1 cellular context compared by ENCODE assay signal in the genomic region with DNA sequence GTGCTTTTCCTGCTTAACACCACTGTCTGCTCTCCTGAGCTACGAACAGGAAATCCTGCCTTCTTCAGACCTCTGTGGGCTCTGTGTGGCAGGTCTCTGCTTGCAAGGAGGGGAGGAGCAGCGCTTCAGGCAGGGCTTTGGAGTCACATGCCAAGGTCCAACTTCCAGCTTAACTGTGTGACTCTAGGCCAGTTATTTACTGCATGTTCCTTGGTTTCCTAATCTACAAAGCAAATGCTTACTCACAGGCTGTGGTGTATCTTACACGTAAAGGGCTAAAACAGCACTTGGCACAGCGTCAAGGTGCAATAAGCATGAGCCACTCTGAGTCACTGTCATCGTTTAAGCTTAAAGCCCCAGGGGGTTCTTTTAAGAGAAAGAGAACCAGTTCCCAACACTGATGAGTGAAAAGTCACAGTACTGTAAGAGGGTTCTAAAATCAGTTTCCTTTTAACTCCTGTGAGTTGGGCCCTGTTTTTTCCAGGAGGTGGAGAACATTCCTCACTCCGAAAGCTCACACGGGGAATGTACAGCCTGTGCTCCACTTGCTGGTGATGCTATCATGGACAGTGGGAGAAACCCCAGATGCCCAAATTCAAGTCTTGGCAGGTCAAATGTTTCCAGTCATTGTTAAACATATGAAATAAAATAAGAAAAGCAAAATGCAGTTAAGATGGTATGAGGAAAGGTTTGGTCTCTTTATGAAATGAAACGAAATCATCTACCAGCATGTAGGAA.
TF ChIP-seq lines count a peak whose summit lies in the region.

No MANE protein-coding gene starts in this region.

TF ChIP-seq in HepG2, 621 proteins besides CTCF, POLR2A, EP300 and RAD21 (continued from another document and continues in another):
- TF ChIP-seq, protein P1, sequence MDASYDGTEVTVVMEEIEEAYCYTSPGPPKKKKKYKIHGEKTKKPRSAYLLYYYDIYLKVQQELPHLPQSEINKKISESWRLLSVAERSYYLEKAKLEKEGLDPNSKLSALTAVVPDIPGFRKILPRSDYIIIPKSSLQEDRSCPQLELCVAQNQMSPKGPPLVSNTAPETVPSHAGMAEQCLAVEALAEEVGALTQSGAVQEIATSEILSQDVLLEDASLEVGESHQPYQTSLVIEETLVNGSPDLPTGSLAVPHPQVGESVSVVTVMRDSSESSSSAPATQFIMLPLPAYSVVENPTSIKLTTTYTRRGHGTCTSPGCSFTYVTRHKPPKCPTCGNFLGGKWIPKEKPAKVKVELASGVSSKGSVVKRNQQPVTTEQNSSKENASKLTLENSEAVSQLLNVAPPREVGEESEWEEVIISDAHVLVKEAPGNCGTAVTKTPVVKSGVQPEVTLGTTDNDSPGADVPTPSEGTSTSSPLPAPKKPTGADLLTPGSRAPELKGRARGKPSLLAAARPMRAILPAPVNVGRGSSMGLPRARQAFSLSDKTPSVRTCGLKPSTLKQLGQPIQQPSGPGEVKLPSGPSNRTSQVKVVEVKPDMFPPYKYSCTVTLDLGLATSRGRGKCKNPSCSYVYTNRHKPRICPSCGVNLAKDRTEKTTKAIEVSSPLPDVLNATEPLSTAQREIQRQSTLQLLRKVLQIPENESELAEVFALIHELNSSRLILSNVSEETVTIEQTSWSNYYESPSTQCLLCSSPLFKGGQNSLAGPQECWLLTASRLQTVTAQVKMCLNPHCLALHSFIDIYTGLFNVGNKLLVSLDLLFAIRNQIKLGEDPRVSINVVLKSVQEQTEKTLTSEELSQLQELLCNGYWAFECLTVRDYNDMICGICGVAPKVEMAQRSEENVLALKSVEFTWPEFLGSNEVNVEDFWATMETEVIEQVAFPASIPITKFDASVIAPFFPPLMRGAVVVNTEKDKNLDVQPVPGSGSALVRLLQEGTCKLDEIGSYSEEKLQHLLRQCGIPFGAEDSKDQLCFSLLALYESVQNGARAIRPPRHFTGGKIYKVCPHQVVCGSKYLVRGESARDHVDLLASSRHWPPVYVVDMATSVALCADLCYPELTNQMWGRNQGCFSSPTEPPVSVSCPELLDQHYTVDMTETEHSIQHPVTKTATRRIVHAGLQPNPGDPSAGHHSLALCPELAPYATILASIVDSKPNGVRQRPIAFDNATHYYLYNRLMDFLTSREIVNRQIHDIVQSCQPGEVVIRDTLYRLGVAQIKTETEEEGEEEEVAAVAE (CRISPR knock-in tag; IDR thresholded peaks at IDR 0.05; ENCODE audit: borderline replicate concordance) = peak; percentile 90
- TF ChIP-seq, protein P2, sequence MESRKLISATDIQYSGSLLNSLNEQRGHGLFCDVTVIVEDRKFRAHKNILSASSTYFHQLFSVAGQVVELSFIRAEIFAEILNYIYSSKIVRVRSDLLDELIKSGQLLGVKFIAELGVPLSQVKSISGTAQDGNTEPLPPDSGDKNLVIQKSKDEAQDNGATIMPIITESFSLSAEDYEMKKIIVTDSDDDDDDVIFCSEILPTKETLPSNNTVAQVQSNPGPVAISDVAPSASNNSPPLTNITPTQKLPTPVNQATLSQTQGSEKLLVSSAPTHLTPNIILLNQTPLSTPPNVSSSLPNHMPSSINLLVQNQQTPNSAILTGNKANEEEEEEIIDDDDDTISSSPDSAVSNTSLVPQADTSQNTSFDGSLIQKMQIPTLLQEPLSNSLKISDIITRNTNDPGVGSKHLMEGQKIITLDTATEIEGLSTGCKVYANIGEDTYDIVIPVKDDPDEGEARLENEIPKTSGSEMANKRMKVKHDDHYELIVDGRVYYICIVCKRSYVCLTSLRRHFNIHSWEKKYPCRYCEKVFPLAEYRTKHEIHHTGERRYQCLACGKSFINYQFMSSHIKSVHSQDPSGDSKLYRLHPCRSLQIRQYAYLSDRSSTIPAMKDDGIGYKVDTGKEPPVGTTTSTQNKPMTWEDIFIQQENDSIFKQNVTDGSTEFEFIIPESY (CRISPR knock-in tag; IDR thresholded peaks at IDR 0.05) = peak; percentile 75
- TF ChIP-seq ZNF850 (CRISPR knock-in tag; conservative IDR thresholded peaks at IDR 0.05) (no peak), CEBPB (IDR thresholded peaks at IDR 0.05; ENCODE audit: borderline replicate concordance, low read depth, low read length) (peak; percentile 69; the same call in 1 of the 2 replicates), CHD4 (IDR thresholded peaks at IDR 0.05; ENCODE audit: borderline replicate concordance, low read length) (peak; percentile 85; the same call in 1 of the 2 replicates), TBL1XR1 (IDR thresholded peaks at IDR 0.05; ENCODE audit: borderline replicate concordance, low read length, partially characterized antibody) (peak; percentile 77), ZNF180 (CRISPR knock-in tag; IDR thresholded peaks at IDR 0.05; ENCODE audit: borderline replicate concordance, low read depth) (no peak), AGO2 (optimal IDR thresholded peaks at IDR 0.05; ENCODE audit: low read depth, low read length) (no peak), ZNF562 (CRISPR knock-in tag; IDR thresholded peaks at IDR 0.05; ENCODE audit: borderline replicate concordance) (0 out of 2 replicates have a peak, but pooled peaks have one; percentile 38), ATF7 (IDR thresholded peaks at IDR 0.05) (no peak), ATF7 (CRISPR knock-in tag; IDR thresholded peaks at IDR 0.05) (peak; percentile 69; the same call in 1 of the 2 replicates), NR2F6 (IDR thresholded peaks at IDR 0.05) (peak; percentile 85), NR2F6 (CRISPR knock-in tag; IDR thresholded peaks at IDR 0.05) (peak; percentile 94), KLF15 (CRISPR knock-in tag; IDR thresholded peaks at IDR 0.05; ENCODE audit: borderline replicate concordance) (no peak), PRMT3 (CRISPR knock-in tag; IDR thresholded peaks at IDR 0.05; ENCODE audit: borderline replicate concordance, low read depth) (no peak), SKI (IDR thresholded peaks at IDR 0.05; ENCODE audit: partially characterized antibody) (peak; percentile 62), AGO1 (IDR thresholded peaks at IDR 0.05; ENCODE audit: low read depth, low read length, poor library complexity, severe bottlenecking) (no peak), SATB2 (CRISPR knock-in tag; IDR thresholded peaks at IDR 0.05) (peak; percentile 85; the same call in 1 of the 2 replicates), ZNF205 (CRISPR knock-in tag; IDR thresholded peaks at IDR 0.05) (peak; percentile 93), SPEN (CRISPR knock-in tag; IDR thresholded peaks at IDR 0.05; ENCODE audit: low read depth) (peak; percentile 66), TGIF2 (CRISPR knock-in tag; IDR thresholded peaks at IDR 0.05) (no peak), HMGA1 (CRISPR knock-in tag; conservative IDR thresholded peaks at IDR 0.05) (no peak), SRY (CRISPR knock-in tag; IDR thresholded peaks at IDR 0.05) (peak; percentile 51; the same call in 1 of the 2 replicates), ZNF564 (CRISPR knock-in tag; IDR thresholded peaks at IDR 0.05) (0 out of 2 replicates have a peak, but pooled peaks have one; percentile 40), RFXANK (CRISPR knock-in tag; IDR thresholded peaks at IDR 0.05) (0 out of 2 replicates have a peak, but pooled peaks have one; percentile 56)
- TF ChIP-seq, protein P3, sequence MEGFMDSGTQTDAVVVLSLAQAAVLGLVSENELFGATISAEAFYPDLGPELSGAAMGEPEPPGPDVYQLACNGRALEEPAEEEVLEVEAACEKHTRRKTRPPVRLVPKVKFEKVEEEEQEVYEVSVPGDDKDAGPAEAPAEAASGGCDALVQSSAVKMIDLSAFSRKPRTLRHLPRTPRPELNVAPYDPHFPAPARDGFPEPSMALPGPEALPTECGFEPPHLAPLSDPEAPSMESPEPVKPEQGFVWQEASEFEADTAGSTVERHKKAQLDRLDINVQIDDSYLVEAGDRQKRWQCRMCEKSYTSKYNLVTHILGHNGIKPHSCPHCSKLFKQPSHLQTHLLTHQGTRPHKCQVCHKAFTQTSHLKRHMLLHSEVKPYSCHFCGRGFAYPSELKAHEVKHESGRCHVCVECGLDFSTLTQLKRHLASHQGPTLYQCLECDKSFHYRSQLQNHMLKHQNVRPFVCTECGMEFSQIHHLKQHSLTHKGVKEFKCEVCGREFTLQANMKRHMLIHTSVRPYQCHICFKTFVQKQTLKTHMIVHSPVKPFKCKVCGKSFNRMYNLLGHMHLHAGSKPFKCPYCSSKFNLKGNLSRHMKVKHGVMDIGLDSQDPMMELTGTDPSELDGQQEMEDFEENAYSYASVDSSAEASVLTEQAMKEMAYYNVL (CRISPR knock-in tag; IDR thresholded peaks at IDR 0.05; ENCODE audit: borderline replicate concordance) = peak; percentile 88; the same call in 1 of the 2 replicates
- TF ChIP-seq, protein P4, sequence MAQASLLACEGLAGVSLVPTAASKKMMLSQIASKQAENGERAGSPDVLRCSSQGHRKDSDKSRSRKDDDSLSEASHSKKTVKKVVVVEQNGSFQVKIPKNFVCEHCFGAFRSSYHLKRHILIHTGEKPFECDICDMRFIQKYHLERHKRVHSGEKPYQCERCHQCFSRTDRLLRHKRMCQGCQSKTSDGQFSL (CRISPR knock-in tag; IDR thresholded peaks at IDR 0.05) = 0 out of 2 replicates have a peak, but pooled peaks have one; percentile 47
- TF ChIP-seq, protein P5, sequence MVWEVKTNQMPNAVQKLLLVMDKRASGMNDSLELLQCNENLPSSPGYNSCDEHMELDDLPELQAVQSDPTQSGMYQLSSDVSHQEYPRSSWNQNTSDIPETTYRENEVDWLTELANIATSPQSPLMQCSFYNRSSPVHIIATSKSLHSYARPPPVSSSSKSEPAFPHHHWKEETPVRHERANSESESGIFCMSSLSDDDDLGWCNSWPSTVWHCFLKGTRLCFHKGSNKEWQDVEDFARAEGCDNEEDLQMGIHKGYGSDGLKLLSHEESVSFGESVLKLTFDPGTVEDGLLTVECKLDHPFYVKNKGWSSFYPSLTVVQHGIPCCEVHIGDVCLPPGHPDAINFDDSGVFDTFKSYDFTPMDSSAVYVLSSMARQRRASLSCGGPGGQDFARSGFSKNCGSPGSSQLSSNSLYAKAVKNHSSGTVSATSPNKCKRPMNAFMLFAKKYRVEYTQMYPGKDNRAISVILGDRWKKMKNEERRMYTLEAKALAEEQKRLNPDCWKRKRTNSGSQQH (CRISPR knock-in tag; IDR thresholded peaks at IDR 0.05; ENCODE audit: low read depth) = no peak
- TF ChIP-seq, protein P6, sequence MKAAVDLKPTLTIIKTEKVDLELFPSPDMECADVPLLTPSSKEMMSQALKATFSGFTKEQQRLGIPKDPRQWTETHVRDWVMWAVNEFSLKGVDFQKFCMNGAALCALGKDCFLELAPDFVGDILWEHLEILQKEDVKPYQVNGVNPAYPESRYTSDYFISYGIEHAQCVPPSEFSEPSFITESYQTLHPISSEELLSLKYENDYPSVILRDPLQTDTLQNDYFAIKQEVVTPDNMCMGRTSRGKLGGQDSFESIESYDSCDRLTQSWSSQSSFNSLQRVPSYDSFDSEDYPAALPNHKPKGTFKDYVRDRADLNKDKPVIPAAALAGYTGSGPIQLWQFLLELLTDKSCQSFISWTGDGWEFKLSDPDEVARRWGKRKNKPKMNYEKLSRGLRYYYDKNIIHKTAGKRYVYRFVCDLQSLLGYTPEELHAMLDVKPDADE (CRISPR knock-in tag; IDR thresholded peaks at IDR 0.05) = no peak
- TF ChIP-seq, protein P7, sequence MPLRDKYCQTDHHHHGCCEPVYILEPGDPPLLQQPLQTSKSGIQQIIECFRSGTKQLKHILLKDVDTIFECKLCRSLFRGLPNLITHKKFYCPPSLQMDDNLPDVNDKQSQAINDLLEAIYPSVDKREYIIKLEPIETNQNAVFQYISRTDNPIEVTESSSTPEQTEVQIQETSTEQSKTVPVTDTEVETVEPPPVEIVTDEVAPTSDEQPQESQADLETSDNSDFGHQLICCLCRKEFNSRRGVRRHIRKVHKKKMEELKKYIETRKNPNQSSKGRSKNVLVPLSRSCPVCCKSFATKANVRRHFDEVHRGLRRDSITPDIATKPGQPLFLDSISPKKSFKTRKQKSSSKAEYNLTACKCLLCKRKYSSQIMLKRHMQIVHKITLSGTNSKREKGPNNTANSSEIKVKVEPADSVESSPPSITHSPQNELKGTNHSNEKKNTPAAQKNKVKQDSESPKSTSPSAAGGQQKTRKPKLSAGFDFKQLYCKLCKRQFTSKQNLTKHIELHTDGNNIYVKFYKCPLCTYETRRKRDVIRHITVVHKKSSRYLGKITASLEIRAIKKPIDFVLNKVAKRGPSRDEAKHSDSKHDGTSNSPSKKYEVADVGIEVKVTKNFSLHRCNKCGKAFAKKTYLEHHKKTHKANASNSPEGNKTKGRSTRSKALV (CRISPR knock-in tag; IDR thresholded peaks at IDR 0.05) = no peak
- TF ChIP-seq, protein P8, sequence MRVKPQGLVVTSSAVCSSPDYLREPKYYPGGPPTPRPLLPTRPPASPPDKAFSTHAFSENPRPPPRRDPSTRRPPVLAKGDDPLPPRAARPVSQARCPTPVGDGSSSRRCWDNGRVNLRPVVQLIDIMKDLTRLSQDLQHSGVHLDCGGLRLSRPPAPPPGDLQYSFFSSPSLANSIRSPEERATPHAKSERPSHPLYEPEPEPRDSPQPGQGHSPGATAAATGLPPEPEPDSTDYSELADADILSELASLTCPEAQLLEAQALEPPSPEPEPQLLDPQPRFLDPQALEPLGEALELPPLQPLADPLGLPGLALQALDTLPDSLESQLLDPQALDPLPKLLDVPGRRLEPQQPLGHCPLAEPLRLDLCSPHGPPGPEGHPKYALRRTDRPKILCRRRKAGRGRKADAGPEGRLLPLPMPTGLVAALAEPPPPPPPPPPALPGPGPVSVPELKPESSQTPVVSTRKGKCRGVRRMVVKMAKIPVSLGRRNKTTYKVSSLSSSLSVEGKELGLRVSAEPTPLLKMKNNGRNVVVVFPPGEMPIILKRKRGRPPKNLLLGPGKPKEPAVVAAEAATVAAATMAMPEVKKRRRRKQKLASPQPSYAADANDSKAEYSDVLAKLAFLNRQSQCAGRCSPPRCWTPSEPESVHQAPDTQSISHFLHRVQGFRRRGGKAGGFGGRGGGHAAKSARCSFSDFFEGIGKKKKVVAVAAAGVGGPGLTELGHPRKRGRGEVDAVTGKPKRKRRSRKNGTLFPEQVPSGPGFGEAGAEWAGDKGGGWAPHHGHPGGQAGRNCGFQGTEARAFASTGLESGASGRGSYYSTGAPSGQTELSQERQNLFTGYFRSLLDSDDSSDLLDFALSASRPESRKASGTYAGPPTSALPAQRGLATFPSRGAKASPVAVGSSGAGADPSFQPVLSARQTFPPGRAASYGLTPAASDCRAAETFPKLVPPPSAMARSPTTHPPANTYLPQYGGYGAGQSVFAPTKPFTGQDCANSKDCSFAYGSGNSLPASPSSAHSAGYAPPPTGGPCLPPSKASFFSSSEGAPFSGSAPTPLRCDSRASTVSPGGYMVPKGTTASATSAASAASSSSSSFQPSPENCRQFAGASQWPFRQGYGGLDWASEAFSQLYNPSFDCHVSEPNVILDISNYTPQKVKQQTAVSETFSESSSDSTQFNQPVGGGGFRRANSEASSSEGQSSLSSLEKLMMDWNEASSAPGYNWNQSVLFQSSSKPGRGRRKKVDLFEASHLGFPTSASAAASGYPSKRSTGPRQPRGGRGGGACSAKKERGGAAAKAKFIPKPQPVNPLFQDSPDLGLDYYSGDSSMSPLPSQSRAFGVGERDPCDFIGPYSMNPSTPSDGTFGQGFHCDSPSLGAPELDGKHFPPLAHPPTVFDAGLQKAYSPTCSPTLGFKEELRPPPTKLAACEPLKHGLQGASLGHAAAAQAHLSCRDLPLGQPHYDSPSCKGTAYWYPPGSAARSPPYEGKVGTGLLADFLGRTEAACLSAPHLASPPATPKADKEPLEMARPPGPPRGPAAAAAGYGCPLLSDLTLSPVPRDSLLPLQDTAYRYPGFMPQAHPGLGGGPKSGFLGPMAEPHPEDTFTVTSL (CRISPR knock-in tag; IDR thresholded peaks at IDR 0.05; ENCODE audit: borderline replicate concordance) = peak; percentile 79
- TF ChIP-seq, protein P9, sequence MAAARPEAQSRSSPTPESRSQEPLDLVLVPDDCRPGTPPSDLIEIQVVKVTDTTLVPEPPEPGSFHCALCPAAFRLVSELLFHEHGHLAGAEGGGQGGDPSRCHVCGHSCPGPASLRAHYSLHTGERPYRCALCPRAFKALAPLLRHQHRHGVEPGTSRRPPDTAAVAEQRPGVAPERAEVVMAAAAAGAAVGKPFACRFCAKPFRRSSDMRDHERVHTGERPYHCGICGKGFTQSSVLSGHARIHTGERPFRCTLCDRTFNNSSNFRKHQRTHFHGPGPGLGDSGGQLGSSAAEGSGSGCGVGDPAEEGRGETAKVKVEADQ (CRISPR knock-in tag; IDR thresholded peaks at IDR 0.05; ENCODE audit: borderline replicate concordance) = peak; percentile 91
